In genomic region chr9:27539479-27540441, GRCh38 we compare ENCODE assay signal across 1 cellular context.
TF ChIP-seq lines count a peak whose summit lies in the region.

No MANE protein-coding gene starts in this region.

TF ChIP-seq in A549, 52 proteins besides CTCF, POLR2A, EP300 and RAD21 (continued from another document):
- TF ChIP-seq ATOH8 (CRISPR knock-in tag; IDR thresholded peaks at IDR 0.05; ENCODE audit: low read depth): no peak
- no peak for TF ChIP-seq NR3C1 (IDR thresholded peaks at IDR 0.05)
TF ChIP-seq in A549: peak in this region for 6.
